ENCODE assay signal across 27 cellular contexts in the genomic region with DNA sequence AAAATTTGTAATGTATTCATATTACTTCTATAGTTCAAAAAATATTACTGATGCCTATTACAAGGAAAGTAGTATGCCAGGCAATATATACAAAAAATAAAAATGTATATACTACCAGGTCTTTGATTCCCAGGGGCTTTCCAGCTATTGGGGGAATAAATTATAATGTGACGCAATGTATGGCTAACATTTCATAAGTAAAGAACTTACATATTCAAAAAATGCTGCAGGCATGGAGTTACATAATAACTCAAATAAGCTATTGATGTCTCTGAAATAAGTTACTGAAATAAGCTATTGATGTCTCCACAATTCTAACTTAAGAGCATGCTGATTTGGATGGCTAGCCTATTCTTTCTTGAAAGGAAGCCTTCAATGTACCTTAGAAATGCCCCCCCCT. TPM values are rescaled to one million over a fixed set of nuclear protein-coding genes. Genes with fewer than 3 reads are reported as not detected.
DNase-seq lines count a peak whose midpoint lies in the region; ATAC-seq, FAIRE-seq and TF ChIP-seq lines count a peak whose summit lies in the region.
"Had no signal": no experiment of that assay in that cellular context is flagged by ENCODE, and none has a peak within 500 bp of the region (broad histone marks: within the 10 kb centered on the region; RNA-seq: fewer than 3 reads in every experiment).

No MANE protein-coding gene starts in this region.

- no peak overlapping the region for H4K5ac ChIP-seq in IMR-90 (ENCODE audit: low read depth, low read length)

- H3K4me3 ChIP-seq in IMR-90 (ENCODE audit: insufficient read depth, low read depth, low read length): no peak overlapping the region
- H3K4me3 ChIP-seq in SK-N-MC: peak overlapping the region; percentile 32
- H3K4me3 ChIP-seq in K562: no peak overlapping the region
- H3K4me3 ChIP-seq: BLaER1, GM12878 had no signal

- dilution Hi-C loops in IMR-90 (cut with HindIII; ENCODE audit: low sequenced_read_pairs, unreplicated experiment): no loop called here

- intact Hi-C loops in IMR-90 (cut with micrococcal nuclease) (no loop called here), K562 (cut with micrococcal nuclease) (no loop called here)

- no peak overlapping the region for H3K14ac ChIP-seq in IMR-90 (replicated peaks; ENCODE audit: low read depth, low read length)

- H3K9me3 ChIP-seq in IMR-90 (ENCODE audit: control insufficient read depth, insufficient read depth, low read length) (no peaks in the 10 kb centered on the region), SK-N-MC (ENCODE audit: low read depth, low read length) (no peaks in the 10 kb centered on the region), K562 (replicated peaks; ENCODE audit: control insufficient read depth, insufficient read depth, low read depth, low read length) (no peaks in the 10 kb centered on the region)
- H3K9me3 ChIP-seq: BE2C had no signal

- no peak overlapping the region for H3K4ac ChIP-seq in IMR-90 (ENCODE audit: low read depth, low read length)

- no peak overlapping the region for H2BK120ac ChIP-seq in IMR-90 (ENCODE audit: low read depth, low read length)

- no peak overlapping the region for H2AK5ac ChIP-seq in IMR-90 (ENCODE audit: low read depth, low read length)

- H4K8ac ChIP-seq in IMR-90 (ENCODE audit: low read depth in 2 of 2, low read length in 2 of 2): no peak overlapping the region

- H3K9ac ChIP-seq in IMR-90 (ENCODE audit: low read depth, low read length) (no peak overlapping the region), SK-N-MC (ENCODE audit: insufficient read length) (peak overlapping the region; percentile 56), K562 (ENCODE audit: insufficient read depth in 1 of 2, low read depth in 2 of 2, low read length in 2 of 2) (no peak overlapping the region)
- H3K9ac ChIP-seq: BLaER1 had no signal

- no peak overlapping the region for H4K91ac ChIP-seq in IMR-90 (ENCODE audit: insufficient read depth, low read depth, low read length)

- BruUV-seq in IMR-90 (replicated peaks; lab: Mats Ljungman, UMichigan): no TSS peak
- no TSS peak for BruUV-seq in K562 (replicated peaks; lab: Mats Ljungman, UMichigan)

- TF ChIP-seq POLR2A in IMR-90 (IDR thresholded peaks at IDR 0.05; ENCODE audit: low read depth, low read length) (no peak), K562 (conservative IDR thresholded peaks at IDR 0.05) (no peak)

- ATAC-seq in IMR-90 (ENCODE audit: low read depth): no peak
- no peak for ATAC-seq in K562
- no peak for ATAC-seq in HG03097 (IDR thresholded peaks at IDR 0.05; ENCODE audit: low FRiP score, unreplicated experiment)
- ATAC-seq in GM21529 (IDR thresholded peaks at IDR 0.05; ENCODE audit: unreplicated experiment): no peak
- ATAC-seq in HG03565 (IDR thresholded peaks at IDR 0.05; ENCODE audit: unreplicated experiment): no peak
- ATAC-seq: GM12878 had no signal

- FAIRE-seq in GM19239 (lab: Jason Lieb, UNC) (peak; percentile 62), K562 (lab: Jason Lieb, UNC) (no peak)
- FAIRE-seq: A204.1, GM12878, GM12892, GM18507 had no signal

- H3K36me3 ChIP-seq in IMR-90 (ENCODE audit: control insufficient read depth, insufficient read depth, low read length) (peaks cover 7% of the 10 kb centered on the region), SK-N-MC (ENCODE audit: insufficient read depth, low read length) (peaks cover 53% of the 10 kb centered on the region), K562 (ENCODE audit: control insufficient read depth, insufficient read depth, low read length) (peaks cover 17% of the 10 kb centered on the region)

- no peaks in the 10 kb centered on the region for H3K79me2 ChIP-seq in K562 (ENCODE audit: control insufficient read depth, insufficient read depth, low read length)

- H3K79me1 ChIP-seq in IMR-90 (ENCODE audit: low read depth in 1 of 2, low read length in 2 of 2): peaks cover 0 to 3% of the 10 kb centered on the region in 2 experiments; a peak in 1 of 4 replicates

- H3K27me3 ChIP-seq in IMR-90 (ENCODE audit: control insufficient read depth, insufficient read depth, low read length) (no peaks in the 10 kb centered on the region), K562 (ENCODE audit: control insufficient read depth in 2 of 2, insufficient read depth in 2 of 2, low read length in 2 of 2) (no peaks in the 10 kb centered on the region)
- H3K27me3 ChIP-seq: BE2C, BLaER1 had no signal

- no peak overlapping the region for H3K18ac ChIP-seq in IMR-90 (ENCODE audit: low read depth, low read length)

- no peak overlapping the region for H2BK20ac ChIP-seq in IMR-90 (ENCODE audit: low read depth, low read length)

- no peak overlapping the region for H2AFZ ChIP-seq in IMR-90 (replicated peaks; ENCODE audit: low read length, poor library complexity)
- no peak overlapping the region for H2AFZ ChIP-seq in K562 (ENCODE audit: low read depth, low read length)

- in situ Hi-C loops in IMR-90 (cut with MboI; ENCODE audit: low sequenced_read_pairs) (no loop called here), K562 (cut with MboI) (no loop called here)

- H2BK5ac ChIP-seq in IMR-90 (ENCODE audit: low read depth, low read length, poor library complexity, severe bottlenecking): no peak overlapping the region

- no CpG with 5 or more reads among the region's 1 CpG for WGBS in IMR-90 (ENCODE audit: extremely low coverage in 2 of 2, insufficient read length in 1 of 2), 2 experiments
- 0% methylated on average over 1 of the region's 1 CpG for WGBS in K562 (ENCODE audit: insufficient coverage, low coverage, missing lambda C conversion rate)

- H3K4me2 ChIP-seq in IMR-90 (ENCODE audit: low read depth, low read length) (no peak overlapping the region), K562 (ENCODE audit: insufficient read depth, low read length) (no peak overlapping the region)
- H3K4me2 ChIP-seq: BLaER1 had no signal

- H4K20me1 ChIP-seq in IMR-90 (ENCODE audit: insufficient read depth, low read length) (no peaks in the 10 kb centered on the region), K562 (replicated peaks; ENCODE audit: control insufficient read depth, insufficient read depth, low read length) (no peaks in the 10 kb centered on the region)
- H4K20me1 ChIP-seq: BLaER1 had no signal

- no peak for TF ChIP-seq EP300 in K562 (IDR thresholded peaks at IDR 0.05; ENCODE audit: low read length)

- H2AK9ac ChIP-seq in IMR-90 (replicated peaks; ENCODE audit: low read depth, low read length, poor library complexity): no peak overlapping the region

- H3K9me1 ChIP-seq in IMR-90 (ENCODE audit: insufficient read depth, low read length): no peaks in the 10 kb centered on the region
- no peaks in the 10 kb centered on the region for H3K9me1 ChIP-seq in K562 (ENCODE audit: control insufficient read depth, insufficient read depth, low read length)

- DNase-seq in GM19239 (ENCODE audit: insufficient read length, low spot score) (no peak), IMR-90 (no peak), SK-N-MC (ENCODE audit: low read depth, low spot score) (peak; percentile 95), K562 (ENCODE audit: extremely low read depth in 1 of 4, low spot score in 3 of 4) (no peak)
- DNase-seq: 8988T; ACHN; BE2C; C1 segment of cervical spinal cord; CD4-positive, alpha-beta memory T cell; CD4-positive, CD25-positive, alpha-beta regulatory T cell; CD8-positive, alpha-beta memory T cell; COR-L47; DMS 273 treated with DMSO at 0.1 percent for 48 hours; DMS153; DMS53; DMS79; DND-41; EL; GDM1 had no signal

- H3K23ac ChIP-seq in IMR-90 (ENCODE audit: low read depth, low read length): no peak overlapping the region

- no peaks in the 10 kb centered on the region for H3K4me1 ChIP-seq in IMR-90 (ENCODE audit: control insufficient read depth, insufficient read depth, low read length)
- H3K4me1 ChIP-seq in K562 (replicated peaks in 1 of 2; ENCODE audit: control insufficient read depth in 2 of 2, insufficient read depth in 2 of 2, low read length in 2 of 2): peaks cover 0 to 3% of the 10 kb centered on the region in 2 experiments; a peak in 2 of 5 replicates
- H3K4me1 ChIP-seq: BE2C, BLaER1 had no signal

- CTCF ChIA-PET in IMR-90 (lab: Yijun Ruan, JAX): no interaction called here
- CTCF ChIA-PET in K562 (lab: Yijun Ruan, JAX; ENCODE audit: low intra/inter-chr PET ratio): no interaction called here

- no peak overlapping the region for H3K56ac ChIP-seq in IMR-90 (ENCODE audit: extremely low read depth, insufficient read depth, low read length)

- H3K27ac ChIP-seq in IMR-90 (ENCODE audit: insufficient read depth, low read length) (no peak overlapping the region), SK-N-MC (peak overlapping the region; percentile 92), K562 (ENCODE audit: extremely low read depth, low read depth, low read length) (no peak overlapping the region)
- H3K27ac ChIP-seq: BLaER1 had no signal

- H2BK15ac ChIP-seq in IMR-90 (ENCODE audit: low read depth, low read length): no peak overlapping the region

- TF ChIP-seq RAD21 in IMR-90 (IDR thresholded peaks at IDR 0.05; ENCODE audit: low read length) (no peak), K562 (CRISPR knock-in tag; conservative IDR thresholded peaks at IDR 0.05 in 1 of 2, IDR thresholded peaks at IDR 0.05 in 1 of 2) (no peak)

- no peak for TF ChIP-seq CTCF in IMR-90 (conservative IDR thresholded peaks at IDR 0.05; ENCODE audit: low read depth, low read length)
- no peak for TF ChIP-seq CTCF in K562 (IDR thresholded peaks at IDR 0.05 in 2 of 3, conservative IDR thresholded peaks at IDR 0.05 in 1 of 3; ENCODE audit: insufficient read depth in 2 of 3, low read depth in 1 of 3, low read length in 3 of 3)

- POLR2A ChIA-PET in IMR-90 (lab: Charles Lee; ENCODE audit: unreplicated experiment) (no interaction called here), K562 (lab: Yijun Ruan, JAX) (interaction anchor here (1.0 kb wide), 1 partner anchor 17 kb away, joined by 3 read pairs; no protein-coding TSS in a partner anchor)

RNA-seq across cellular contexts. Expression of a gene that starts 30.2 kb away (rescaled TPM):
- total RNA-seq in IMR-90 (2012; rRNA removed) (17.9 and 18.3 TPM in 2 replicates), K562 (2014; rRNA removed) (18.3 and 21.4 TPM in 2 replicates), K562 (2014; rRNA removed; fragmentation: Illumina TruSeq; extraction: Trizol) (25.1 and 33.5 TPM in 2 replicates), K562 (2015; rRNA removed; fragmentation: Illumina TruSeq; extraction: Trizol) (23.0 and 23.6 TPM in 2 replicates), K562 (2021) (24.1 and 25.3 TPM in 2 replicates)
- polyA plus RNA-seq in IMR-90 (2012; rRNA removed) (11.3 and 14.2 TPM in 2 replicates), K562 (2011; rRNA removed) (19.8 and 26.9 TPM in 2 replicates), K562 (2014; fragmentation: Illumina TruSeq; extraction: Trizol) (22.8 and 23.0 TPM in 2 replicates), K562 (2014; fragmentation: Nextera tagmentation; extraction: Ambion mirVana) (10 to 100 TPM; 13.7 to 14.3 TPM), K562 (2014; rRNA removed) (19.7 and 25.0 TPM in 2 replicates)
- polyA plus RNA-seq in IMR-90 (2012; cell fraction: cytosol; rRNA removed): 6.7 and 9.1 TPM in 2 replicates
- polyA plus RNA-seq in IMR-90 (2012; cell fraction: nucleus; rRNA removed; ENCODE audit: low replicate concordance): 5.4 and 24.3 TPM in 2 replicates
- total RNA-seq in K562 (2011; cell fraction: chromatin; rRNA removed; ENCODE audit: low replicate concordance): 22.1 and 32.8 TPM in 2 replicates
- total RNA-seq in K562 (2011; cell fraction: nucleolus; rRNA removed): 16.7 and 23.5 TPM in 2 replicates
- 14.1 and 14.9 TPM in 2 replicates for total RNA-seq in K562 (2011; cell fraction: nucleoplasm; rRNA removed)
- 14.4 and 15.6 TPM in 2 replicates for polyA plus RNA-seq in K562 (2011; cell fraction: cytosol; rRNA removed)
- polyA plus RNA-seq in K562 (2011; cell fraction: nucleus; rRNA removed): 22.4 and 29.5 TPM in 2 replicates
- polyA plus RNA-seq in K562 (2012): 21.3 and 22.2 TPM in 2 replicates
- polyA minus RNA-seq in K562 (2011; rRNA and poly(A)+ RNA removed): 32.0 and 42.5 TPM in 2 replicates
- polyA minus RNA-seq in K562 (2011; cell fraction: cytosol; rRNA and poly(A)+ RNA removed): 13.7 and 19.9 TPM in 2 replicates
- 24.5 and 26.8 TPM in 2 replicates for polyA minus RNA-seq in K562 (2011; cell fraction: nucleus; rRNA and poly(A)+ RNA removed)
